17 cellular contexts compared by ENCODE assay signal in the genomic region with DNA sequence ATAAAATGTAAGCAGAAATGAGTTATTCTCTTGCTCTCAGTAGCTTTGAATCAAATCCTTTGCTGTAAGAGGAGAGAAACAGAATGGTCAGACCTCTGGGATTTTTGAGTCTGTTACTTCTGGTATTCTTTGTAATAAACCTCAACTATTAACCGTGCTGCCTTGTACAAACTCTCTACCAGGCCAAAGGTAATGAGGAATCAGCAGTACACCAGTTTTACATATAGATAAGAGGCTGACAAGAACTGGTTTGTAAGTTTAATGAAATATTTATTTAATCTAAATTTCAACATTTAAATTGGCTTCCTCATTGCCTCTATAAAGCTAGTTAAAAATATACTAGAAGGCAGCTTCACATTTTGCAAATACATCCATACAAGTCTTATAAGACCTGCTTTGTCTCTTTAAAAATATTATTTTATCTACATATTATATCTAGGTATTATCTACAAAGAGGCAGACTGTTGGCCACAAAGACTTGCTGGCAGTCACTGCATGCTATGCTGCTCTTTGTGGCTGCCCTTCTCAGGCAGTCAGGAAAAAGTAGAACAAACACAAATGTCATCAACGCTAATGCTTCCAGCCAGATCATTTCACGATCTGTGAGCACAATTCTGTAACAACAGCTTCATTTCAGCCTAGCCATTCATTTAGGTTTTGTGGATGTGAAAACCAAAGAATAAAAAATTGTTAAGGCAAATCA.
DNase-seq lines count a peak whose midpoint lies in the region; ATAC-seq, FAIRE-seq and TF ChIP-seq lines count a peak whose summit lies in the region.
"Had no signal": no experiment of that assay in that cellular context is flagged by ENCODE, and none has a peak within 500 bp of the region (broad histone marks: within the 10 kb centered on the region; RNA-seq: fewer than 3 reads in every experiment).

No MANE protein-coding gene starts in this region.

- peak; percentile 49 for FAIRE-seq in pancreas (lab: Jason Lieb, UNC)
- FAIRE-seq: GM18507 had no signal

- H3K36me3 Mint-ChIP-seq in effector memory CD8-positive, alpha-beta T cell (ENCODE audit: insufficient read depth), result peaks cover 4% of the 10 kb centered on the region

- intact Hi-C loops in left ventricle myocardium superior (cut with micrococcal nuclease) (no loop called here), pancreas (cut with DNase I) (no loop called here)

- H3K9me3 ChIP-seq in pancreas, result no peaks in the 10 kb centered on the region

- DNase-seq in NCI-H1092 treated with DMSO at 0.1 percent for 48 hours (lab: John Stamatoyannopoulos, UW) (peak; percentile 68), amniotic epithelial cell (ENCODE audit: low read depth) (peak; percentile 38), left ventricle myocardium superior (no peak), pancreas (no peak), DMS53 treated with DMSO at 0.1 percent for 48 hours (lab: John Stamatoyannopoulos, UW; ENCODE audit: unreplicated experiment) (no peak), GM03348 (ENCODE audit: low spot score) (no peak), OCI-M2 (lab: John Stamatoyannopoulos, UW; ENCODE audit: unreplicated experiment) (no peak)
- no peak for DNase-seq in effector memory CD8-positive, alpha-beta T cell
- DNase-seq: activated CD4-positive, alpha-beta T cell treated with anti-CD3 and anti-CD28 coated beads, Interleukin-2, amount 10 ng/mL, durations not matched to agents 7 days and 5 days; kidney glomerular epithelial cell; NCI-H2081 treated with DMSO at 0.1 percent for 48 hours; SHP77; stimulated activated CD4-positive, alpha-beta T cell treated with anti-CD3 and anti-CD28 coated beads, Interleukin-4, amount 100 ng/mL, for 24 hours had no signal

- no peaks in the 10 kb centered on the region for H3K27me3 Mint-ChIP-seq in effector memory CD8-positive, alpha-beta T cell
- H3K27me3 Mint-ChIP-seq: activated CD4-positive, alpha-beta T cell treated with anti-CD3 and anti-CD28 coated beads, Interleukin-2, amount 10 ng/mL, durations not matched to agents 7 days and 5 days; activated naive CD4-positive, alpha-beta T cell treated with anti-CD3 and anti-CD28 coated beads, Interleukin-2, amount 50 U/mL, for 24 hours; central memory CD8-positive, alpha-beta T cell had no signal

- peak overlapping the region in 1 of 4 donors; percentile 15 for H3K27ac ChIP-seq in pancreas

- no peaks in the 10 kb centered on the region for H3K27me3 ChIP-seq in pancreas

- H3K27ac Mint-ChIP-seq in effector memory CD8-positive, alpha-beta T cell, result no peak overlapping the region
- H3K27ac Mint-ChIP-seq: activated CD4-positive, alpha-beta T cell treated with anti-CD3 and anti-CD28 coated beads, Interleukin-2, amount 10 ng/mL, durations not matched to agents 7 days and 5 days; activated naive CD4-positive, alpha-beta T cell treated with anti-CD3 and anti-CD28 coated beads, Interleukin-2, amount 50 U/mL, for 24 hours had no signal

- H3K4me3 Mint-ChIP-seq in effector memory CD8-positive, alpha-beta T cell, result no peak overlapping the region
- H3K4me3 Mint-ChIP-seq: activated CD4-positive, alpha-beta T cell treated with anti-CD3 and anti-CD28 coated beads, Interleukin-2, amount 10 ng/mL, durations not matched to agents 7 days and 5 days; activated naive CD4-positive, alpha-beta T cell treated with anti-CD3 and anti-CD28 coated beads, Interleukin-2, amount 50 U/mL, for 24 hours; central memory CD8-positive, alpha-beta T cell; neural crest cell had no signal

- peaks cover 0 to 2% of the 10 kb centered on the region in 2 donors for H3K4me1 Mint-ChIP-seq in effector memory CD8-positive, alpha-beta T cell (ENCODE audit: low read depth in 2 of 2)
- H3K4me1 Mint-ChIP-seq: activated CD4-positive, alpha-beta T cell treated with anti-CD3 and anti-CD28 coated beads, Interleukin-2, amount 10 ng/mL, durations not matched to agents 7 days and 5 days; activated naive CD4-positive, alpha-beta T cell treated with anti-CD3 and anti-CD28 coated beads, Interleukin-2, amount 50 U/mL, for 24 hours; central memory CD8-positive, alpha-beta T cell had no signal

- no peak overlapping the region for H3K4me3 ChIP-seq in pancreas

- peak; percentile 34 for ATAC-seq in left ventricle myocardium superior
- peak in 3 of 4 donors; percentile 61 to 76 (median 73) for ATAC-seq in pancreas
- no peak for ATAC-seq in effector memory CD8-positive, alpha-beta T cell (replicated peaks)

- peaks cover 0 to 6% (median 0%) of the 10 kb centered on the region in 3 donors for H3K36me3 ChIP-seq in pancreas

- H3K4me1 ChIP-seq in pancreas, result peaks cover 0 to 13% (median 11%) of the 10 kb centered on the region in 3 donors

- H3K9me3 Mint-ChIP-seq in effector memory CD8-positive, alpha-beta T cell, result no peaks in the 10 kb centered on the region
- H3K9me3 Mint-ChIP-seq: activated CD4-positive, alpha-beta T cell treated with anti-CD3 and anti-CD28 coated beads, Interleukin-2, amount 10 ng/mL, durations not matched to agents 7 days and 5 days; activated naive CD4-positive, alpha-beta T cell treated with anti-CD3 and anti-CD28 coated beads, Interleukin-2, amount 50 U/mL, for 24 hours; central memory CD8-positive, alpha-beta T cell; neural crest cell had no signal

- 6 to 11% methylated on average over 3 of the region's 3 CpGs for WGBS in pancreas, 2 donors

- TF ChIP-seq CTCF in pancreas (IDR thresholded peaks at IDR 0.05), result no peak

Comparison
In these comparisons a context has a peak if more than half of its experiments do, and no peak if none do; other contexts are left out.
1. DNase-seq: peak in NCI-H1092 treated with DMSO at 0.1 percent for 48 hours (single experiment) and amniotic epithelial cell (single experiment); none in left ventricle myocardium superior (single experiment), pancreas (0 of 6), DMS53 treated with DMSO at 0.1 percent for 48 hours (single experiment), effector memory CD8-positive, alpha-beta T cell (0 of 3), GM03348 (single experiment) and OCI-M2 (single experiment).